In the genomic region with DNA sequence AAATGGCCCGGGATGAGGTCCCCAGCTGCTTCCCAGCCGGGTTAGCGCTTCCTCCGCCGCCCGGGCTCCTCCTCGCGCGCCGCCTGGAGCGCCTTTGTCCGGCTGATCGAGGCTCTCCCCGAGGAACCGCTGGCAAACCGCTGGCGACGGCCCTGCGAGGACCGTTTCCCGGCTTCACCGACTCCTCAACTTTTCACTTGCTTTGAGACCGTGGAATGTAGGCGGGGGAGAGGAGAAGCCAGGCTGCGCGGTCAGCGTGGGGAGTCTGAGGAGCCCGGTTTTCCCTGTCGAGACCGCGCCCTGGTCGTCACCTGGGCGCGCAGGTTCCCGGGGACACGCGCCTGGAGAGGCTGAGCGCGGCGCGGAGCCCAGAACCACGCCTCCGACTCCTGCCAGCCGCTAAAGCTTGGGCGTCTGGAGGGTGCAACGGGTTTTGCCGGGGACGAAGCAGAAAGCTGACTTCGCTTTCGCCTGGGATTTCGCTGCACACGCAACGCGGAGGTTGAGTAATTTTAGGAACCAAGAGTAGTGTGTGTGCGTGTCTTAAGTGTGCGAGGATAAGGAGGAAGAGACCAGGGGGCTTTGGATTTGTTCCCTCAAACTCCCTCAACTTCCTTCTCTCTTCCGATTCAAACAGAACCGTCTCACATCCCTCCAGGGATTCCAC, we compare ENCODE assay signal across 8 cellular contexts. TPM values are rescaled to one million over a fixed set of nuclear protein-coding genes. Genes with fewer than 3 reads are reported as not detected.
DNase-seq lines count a peak whose midpoint lies in the region; ATAC-seq and TF ChIP-seq lines count a peak whose summit lies in the region.

No MANE protein-coding gene starts in this region.

- H3K79me2 ChIP-seq in mesendoderm (ENCODE audit: control insufficient read depth, insufficient read depth, low read length): no peaks in the 10 kb centered on the region

- WGBS in mesendoderm (ENCODE audit: extremely low coverage, insufficient coverage, low lambda C conversion rate): no CpG with 5 or more reads among the region's 58 CpGs

- H3K36me3 ChIP-seq in mesendoderm (ENCODE audit: control insufficient read depth, insufficient read depth, low read length): no peaks in the 10 kb centered on the region

- peak overlapping the region; percentile 80 to 92 for H3K4me3 Mint-ChIP-seq in effector memory CD8-positive, alpha-beta T cell

- peaks cover 13 to 17% of the 10 kb centered on the region in 2 donors for H3K4me1 Mint-ChIP-seq in effector memory CD8-positive, alpha-beta T cell (ENCODE audit: low read depth in 2 of 2)

- peaks cover 3% of the 10 kb centered on the region for H3K27me3 ChIP-seq in mesendoderm (ENCODE audit: insufficient read depth, low read length, poor library complexity)

- no peak overlapping the region for H2BK120ac ChIP-seq in mesendoderm (ENCODE audit: low read depth, low read length)

- H3K4me3 ChIP-seq in mesendoderm (ENCODE audit: low read length): peak overlapping the region; percentile 87

- no peak overlapping the region for H4K5ac ChIP-seq in mesendoderm (ENCODE audit: low read length)

- H3K27ac ChIP-seq in mesendoderm (ENCODE audit: low read depth, low read length): no peak overlapping the region

- peak overlapping the region; percentile 83 for H3K9ac ChIP-seq in mesendoderm (ENCODE audit: low read length)

- no peaks in the 10 kb centered on the region for H3K9me3 Mint-ChIP-seq in effector memory CD8-positive, alpha-beta T cell

- H3K27ac Mint-ChIP-seq in effector memory CD8-positive, alpha-beta T cell: peak overlapping the region; percentile 13 to 87

- no peak overlapping the region for H2BK5ac ChIP-seq in mesendoderm (ENCODE audit: low read length)

- peak; percentile 0 for ATAC-seq in effector memory CD8-positive, alpha-beta T cell (replicated peaks)
- ATAC-seq in stimulated activated naive CD8-positive, alpha-beta T cell treated with anti-CD3 and anti-CD28 coated beads, Interleukin-15, Interleukin-2, amounts not matched to agents 100 U/mL and 50 U/mL, for 24 hours: peak; percentile 56

- peaks cover 2% of the 10 kb centered on the region for H3K79me1 ChIP-seq in mesendoderm (ENCODE audit: low read length)

- no peak overlapping the region for H2AK5ac ChIP-seq in mesendoderm (ENCODE audit: low read length)

- no peak overlapping the region for H2BK15ac ChIP-seq in mesendoderm (replicated peaks; ENCODE audit: low read depth)

- H3K18ac ChIP-seq in mesendoderm (ENCODE audit: low read length): peak overlapping the region; percentile 98

- CTCF ChIA-PET in HEK293T (lab: Yijun Ruan, JAX): interaction anchor here (2.3 kb wide), 1 partner anchor 373 kb away, joined by 5 read pairs; no protein-coding TSS in a partner anchor

- no peaks in the 10 kb centered on the region for H3K27me3 Mint-ChIP-seq in effector memory CD8-positive, alpha-beta T cell

- H3K4ac ChIP-seq in mesendoderm (ENCODE audit: low read depth, low read length): peak overlapping the region; percentile 46

- peak overlapping the region; percentile 99 for H3K4me2 ChIP-seq in mesendoderm (ENCODE audit: low read length)

- peaks cover 5% of the 10 kb centered on the region for H3K4me1 ChIP-seq in mesendoderm (ENCODE audit: control insufficient read depth, low read depth, low read length)

- H3K23ac ChIP-seq in mesendoderm (ENCODE audit: low read length): no peak overlapping the region

- POLR2A ChIA-PET in HEK293T (lab: Yijun Ruan, JAX): interaction anchor here (1.0 to 1.2 kb wide), 2 partner anchors 21 to 80 kb away, joined by 3 to 5 read pairs; partner anchors contain the start of gene VWA8

- peak; percentile 30 for DNase-seq in NCI-H2196 (lab: John Stamatoyannopoulos, UW; ENCODE audit: unreplicated experiment)
- DNase-seq in NCI-H2196 treated with DMSO at 0.1 percent for 48 hours (lab: John Stamatoyannopoulos, UW; ENCODE audit: unreplicated experiment): no peak
- peak; percentile 40 for DNase-seq in HEK293T (ENCODE audit: extremely low spot score)
- DNase-seq in NCI-H1092 treated with DMSO at 0.1 percent for 48 hours (lab: John Stamatoyannopoulos, UW): peak; percentile 65
- DNase-seq in activated CD4-positive, alpha-beta T cell treated with anti-CD3 and anti-CD28 coated beads, Interleukin-2, amount 50 U/mL, for 4 hours: peak; percentile 21 to 27
- DNase-seq in effector memory CD8-positive, alpha-beta T cell: peak; percentile 6 to 20 (median 10)
- DNase-seq in mesendoderm: peak; percentile 71
- peak; percentile 54 for DNase-seq in stimulated activated naive CD8-positive, alpha-beta T cell treated with anti-CD3 and anti-CD28 coated beads, Interleukin-15, Interleukin-2, amounts not matched to agents 100 U/mL and 50 U/mL, for 24 hours

- no peak overlapping the region for H4K8ac ChIP-seq in mesendoderm (ENCODE audit: low read depth, low read length)

- peak overlapping the region; percentile 95 for H3K56ac ChIP-seq in mesendoderm (ENCODE audit: low read length)

- H3K36me3 Mint-ChIP-seq in effector memory CD8-positive, alpha-beta T cell (ENCODE audit: insufficient read depth): peaks cover 13% of the 10 kb centered on the region

TF ChIP-seq in HEK293T, 16 proteins besides CTCF, POLR2A, EP300 and RAD21:
- TF ChIP-seq L3MBTL2 (conservative IDR thresholded peaks at IDR 0.05) (peak; percentile 57), HDGF (IDR thresholded peaks at IDR 0.05; ENCODE audit: borderline replicate concordance) (no peak)

RNA-seq across cellular contexts. Expression of gene DGKH, which starts 7.3 kb away (rescaled TPM):
- 2.3 TPM for polyA plus RNA-seq in mesendoderm (2013, experiment 1 of 2)
- 2.2 TPM for polyA plus RNA-seq in mesendoderm (2013, experiment 2 of 2)
